8 cellular contexts compared by ENCODE assay signal in the genomic region with DNA sequence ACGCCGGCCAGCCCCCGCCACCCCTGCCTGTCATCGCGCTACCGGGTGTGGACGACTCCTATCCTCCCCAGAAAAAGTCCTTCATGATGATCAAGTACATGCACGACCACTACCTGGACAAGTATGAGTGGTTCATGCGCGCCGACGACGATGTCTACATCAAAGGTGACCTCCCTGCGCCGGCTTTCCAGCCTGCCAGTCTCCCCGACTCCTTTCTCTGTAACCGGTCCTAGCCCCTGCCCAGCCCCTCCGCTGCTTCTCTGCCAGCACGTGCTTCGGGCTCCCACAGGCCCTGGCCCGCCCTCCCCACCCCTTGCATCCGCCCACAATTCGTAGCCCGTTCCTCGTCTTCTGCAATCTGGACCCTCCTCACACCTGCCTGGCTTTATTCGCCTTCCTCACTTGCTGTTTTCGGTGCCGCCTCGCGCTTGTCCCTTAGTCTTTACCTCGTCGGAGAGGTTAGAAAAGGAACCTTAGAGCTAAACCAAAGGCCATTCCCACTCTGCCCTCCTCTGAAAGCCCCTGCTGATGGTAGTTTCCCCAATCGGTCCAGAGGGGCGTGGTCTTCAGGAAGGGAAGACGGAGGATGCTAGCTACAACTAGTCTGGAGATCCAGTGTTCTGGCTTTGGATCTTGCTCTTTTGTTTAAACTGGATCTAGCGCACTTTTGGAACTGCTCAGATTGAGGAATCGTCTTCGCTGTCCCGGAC. TPM values are rescaled to one million over a fixed set of nuclear protein-coding genes. Genes with fewer than 3 reads are reported as not detected.
DNase-seq lines count a peak whose midpoint lies in the region; ATAC-seq and TF ChIP-seq lines count a peak whose summit lies in the region.

No MANE protein-coding gene starts in this region.

- H3K4me1 ChIP-seq in body of pancreas (peaks cover 27% of the 10 kb centered on the region), SJCRH30 (no peaks in the 10 kb centered on the region)

- H3K36me3 ChIP-seq in body of pancreas (replicated peaks in 1 of 2; ENCODE audit: insufficient read depth in 1 of 2, low read depth in 2 of 2) (no peaks in the 10 kb centered on the region), SJCRH30 (no peaks in the 10 kb centered on the region)

- intact Hi-C loops in body of pancreas (cut with DNase I), result no loop called here

- H3K9me3 ChIP-seq in body of pancreas (no peaks in the 10 kb centered on the region), SJCRH30 (replicated peaks) (no peaks in the 10 kb centered on the region)

- peak; percentile 3 for ATAC-seq in HG03354 (IDR thresholded peaks at IDR 0.05; ENCODE audit: poor library complexity, severe bottlenecking, unreplicated experiment)
- ATAC-seq in body of pancreas, result no peak
- no peak for ATAC-seq in stimulated activated naive CD8-positive, alpha-beta T cell treated with anti-CD3 and anti-CD28 coated beads, Interleukin-15, Interleukin-2, amounts not matched to agents 100 U/mL and 50 U/mL, for 24 hours

- peak overlapping the region in 1 of 2 donors; percentile 56 for H3K4me3 ChIP-seq in body of pancreas
- H3K4me3 ChIP-seq in SJCRH30, result no peak overlapping the region

- H3K27me3 ChIP-seq in body of pancreas (peaks cover 0 to 16% of the 10 kb centered on the region in 2 donors), SJCRH30 (no peaks in the 10 kb centered on the region)

- no peak for TF ChIP-seq CTCF in body of pancreas (IDR thresholded peaks at IDR 0.05)

- DNase-seq in ACHN (peak; percentile 7), body of pancreas (peak in 3 of 4 donors; percentile 12 to 20 (median 18)), islet precursor cell (peak; percentile 56), 8988T (no peak), SJCRH30 (no peak), NCI-H2029 treated with DMSO at 0.1 percent for 48 hours (lab: John Stamatoyannopoulos, UW) (no peak)
- DNase-seq in stimulated activated naive CD8-positive, alpha-beta T cell treated with anti-CD3 and anti-CD28 coated beads, Interleukin-15, Interleukin-2, amounts not matched to agents 100 U/mL and 50 U/mL, for 24 hours, result peak; percentile 3

- 1 to 3% methylated on average over 39 of the region's 39 CpGs for WGBS in body of pancreas, 2 donors

- TF ChIP-seq POLR2A in body of pancreas (IDR thresholded peaks at IDR 0.05), result no peak

- H3K27ac ChIP-seq in body of pancreas (no peak overlapping the region), SJCRH30 (no peak overlapping the region)

- in situ Hi-C loops in ACHN (cut with HindIII; ENCODE audit: low pct_ligation_motif_present, low pct_unique_long_range_greater_than_20kb, low sequenced_read_pairs), result no loop called here

RNA-seq across cellular contexts. Expression of a gene that starts 1.4 kb away (rescaled TPM):
- 1 to 10 TPM; 3.3 to 6.5 TPM for total RNA-seq in body of pancreas
- 1.8 and 1.9 TPM in 2 replicates for total RNA-seq in SJCRH30 (2014; rRNA removed; shearing (Covaris generic))

Comparison
In these comparisons a context has a peak if more than half of its experiments do, and no peak if none do; other contexts are left out.
1. DNase-seq: peak in ACHN (single experiment), body of pancreas (3 of 4), islet precursor cell (single experiment) and stimulated activated naive CD8-positive, alpha-beta T cell treated with anti-CD3 and anti-CD28 coated beads, Interleukin-15, Interleukin-2, amounts not matched to agents 100 U/mL and 50 U/mL, for 24 hours (single experiment); none in 8988T (single experiment), SJCRH30 (0 of 2) and NCI-H2029 treated with DMSO at 0.1 percent for 48 hours (single experiment).